20 cellular contexts compared by ENCODE assay signal in genomic region chrX:11366998-11367595, GRCh38.
"Had no signal": no experiment of that assay in that cellular context is flagged by ENCODE, and none has a peak within 500 bp of the region (broad histone marks: within the 10 kb centered on the region; RNA-seq: fewer than 3 reads in every experiment).

No MANE protein-coding gene starts in this region.

- H3K9me3 Mint-ChIP-seq: activated naive CD4-positive, alpha-beta T cell treated with anti-CD3 and anti-CD28 coated beads, Interleukin-2, amount 50 U/mL, for 24 hours had no signal

- H3K36me3 Mint-ChIP-seq: activated CD4-positive, alpha-beta memory T cell treated with anti-CD3 and anti-CD28 coated beads for 36 hours; activated CD8-positive, alpha-beta memory T cell treated with anti-CD3 and anti-CD28 coated beads, Interleukin-2, amount 10 ng/mL, durations not matched to agents 7 days and 5 days; activated naive CD4-positive, alpha-beta T cell treated with anti-CD3 and anti-CD28 coated beads, Interleukin-2, amount 50 U/mL, for 24 hours; naive thymus-derived CD4-positive, alpha-beta T cell; T-cell had no signal

- H3K36me3 ChIP-seq: heart left ventricle, tibial artery, vagina, WERI-Rb-1 had no signal

- H3K27me3 ChIP-seq: foreskin keratinocyte, heart left ventricle, tibial artery, vagina had no signal

- H3K4me1 ChIP-seq: foreskin keratinocyte, heart left ventricle, tibial artery, vagina had no signal

- H3K4me3 Mint-ChIP-seq: activated CD4-positive, alpha-beta memory T cell treated with anti-CD3 and anti-CD28 coated beads for 36 hours; activated CD4-positive, alpha-beta T cell treated with anti-CD3 and anti-CD28 coated beads for 36 hours; activated CD8-positive, alpha-beta memory T cell treated with anti-CD3 and anti-CD28 coated beads, Interleukin-2, amount 10 ng/mL, durations not matched to agents 7 days and 5 days; activated naive CD4-positive, alpha-beta T cell treated with anti-CD3 and anti-CD28 coated beads, Interleukin-2, amount 50 U/mL, for 24 hours; naive thymus-derived CD4-positive, alpha-beta T cell; T-cell had no signal

- FAIRE-seq: colon had no signal

- H3K27me3 Mint-ChIP-seq: activated CD4-positive, alpha-beta memory T cell treated with anti-CD3 and anti-CD28 coated beads for 36 hours; activated CD4-positive, alpha-beta T cell treated with anti-CD3 and anti-CD28 coated beads for 36 hours; activated CD8-positive, alpha-beta memory T cell treated with anti-CD3 and anti-CD28 coated beads, Interleukin-2, amount 10 ng/mL, durations not matched to agents 7 days and 5 days; activated naive CD4-positive, alpha-beta T cell treated with anti-CD3 and anti-CD28 coated beads, Interleukin-2, amount 50 U/mL, for 24 hours had no signal

- H3K4me1 Mint-ChIP-seq: activated CD4-positive, alpha-beta T cell treated with anti-CD3 and anti-CD28 coated beads for 36 hours; activated CD8-positive, alpha-beta memory T cell treated with anti-CD3 and anti-CD28 coated beads, Interleukin-2, amount 10 ng/mL, durations not matched to agents 7 days and 5 days; activated naive CD4-positive, alpha-beta T cell treated with anti-CD3 and anti-CD28 coated beads, Interleukin-2, amount 50 U/mL, for 24 hours; naive thymus-derived CD4-positive, alpha-beta T cell; T-cell had no signal

- H3K27ac Mint-ChIP-seq: activated CD4-positive, alpha-beta memory T cell treated with anti-CD3 and anti-CD28 coated beads for 36 hours; activated CD4-positive, alpha-beta T cell treated with anti-CD3 and anti-CD28 coated beads for 36 hours; activated CD8-positive, alpha-beta memory T cell treated with anti-CD3 and anti-CD28 coated beads, Interleukin-2, amount 10 ng/mL, durations not matched to agents 7 days and 5 days; activated naive CD4-positive, alpha-beta T cell treated with anti-CD3 and anti-CD28 coated beads, Interleukin-2, amount 50 U/mL, for 24 hours; naive thymus-derived CD4-positive, alpha-beta T cell; T-cell had no signal

- ATAC-seq: activated CD4-positive, alpha-beta T cell treated with anti-CD3 and anti-CD28 coated beads for 36 hours; activated CD8-positive, alpha-beta memory T cell treated with anti-CD3 and anti-CD28 coated beads, Interleukin-2, amount 10 ng/mL, durations not matched to agents 7 days and 5 days; left cardiac atrium; naive thymus-derived CD4-positive, alpha-beta T cell; T-cell had no signal

- H3K4me3 ChIP-seq: heart left ventricle, mucosa of descending colon, tibial artery, vagina had no signal

- DNase-seq: activated CD4-positive, alpha-beta memory T cell treated with anti-CD3 and anti-CD28 coated beads for 36 hours; activated CD4-positive, alpha-beta T cell treated with anti-CD3 and anti-CD28 coated beads for 36 hours; activated CD8-positive, alpha-beta memory T cell treated with anti-CD3 and anti-CD28 coated beads, Interleukin-2, amount 10 ng/mL, durations not matched to agents 7 days and 5 days; activated effector memory CD4-positive, alpha-beta T cell treated with anti-CD3 and anti-CD28 coated beads, Interleukin-2, amount 50 U/mL, for 16 hours; activated T-cell treated with anti-CD3 and anti-CD28 coated beads, Interleukin-2, amount 50 U/mL, for 48 hours; foreskin keratinocyte; left cardiac atrium; mammary epithelial cell; mucosa of descending colon; naive thymus-derived CD4-positive, alpha-beta T cell; stimulated activated CD4-positive, alpha-beta T cell treated with anti-CD3 and anti-CD28 coated beads, Interleukin-2, amount 100 ng/mL, for 48 hours; stimulated activated naive CD4-positive, alpha-beta T cell; T-cell; T-helper 9 cell; tibial artery; WERI-Rb-1 had no signal

- H3K27ac ChIP-seq: foreskin keratinocyte, heart left ventricle, tibial artery, vagina, WERI-Rb-1 had no signal

- H3K9me3 ChIP-seq: mucosa of descending colon, tibial artery, vagina had no signal
